1 cellular context compared by ENCODE assay signal in genomic region chr19:17332677-17333581, GRCh38.
TF ChIP-seq lines count a peak whose summit lies in the region.

No MANE protein-coding gene starts in this region.

TF ChIP-seq in H1, 55 proteins besides CTCF, POLR2A, EP300 and RAD21:
- TF ChIP-seq EGR1 (IDR thresholded peaks at IDR 0.05; ENCODE audit: borderline replicate concordance, low read depth, low read length): no peak
- no peak for TF ChIP-seq RNF2 (IDR thresholded peaks at IDR 0.05; ENCODE audit: borderline replicate concordance, low read depth, low read length, missing control alignments, poor library complexity, severe bottlenecking)
- TF ChIP-seq POU5F1 (IDR thresholded peaks at IDR 0.05; ENCODE audit: low read depth, low read length): no peak
- no peak for TF ChIP-seq JUND (IDR thresholded peaks at IDR 0.05; ENCODE audit: low read length)
- TF ChIP-seq CTBP2 (IDR thresholded peaks at IDR 0.05; ENCODE audit: borderline replicate concordance, insufficient read depth, insufficient read length, low read length): no peak
- no peak for TF ChIP-seq FOSL1 (IDR thresholded peaks at IDR 0.05; ENCODE audit: insufficient read depth, low read depth, low read length)
- TF ChIP-seq NRF1 (IDR thresholded peaks at IDR 0.05; ENCODE audit: low read depth, low read length): no peak
- TF ChIP-seq POLR2AphosphoS5 (IDR thresholded peaks at IDR 0.05; ENCODE audit: low read depth, low read length): 0 out of 2 replicates have a peak, but pooled peaks have one; percentile 4
- TF ChIP-seq HDAC6 (IDR thresholded peaks at IDR 0.05; ENCODE audit: low read depth, low read length): no peak
- no peak for TF ChIP-seq CBX5 (IDR thresholded peaks at IDR 0.05; ENCODE audit: low read depth, low read length)
- no peak for TF ChIP-seq KDM5A (IDR thresholded peaks at IDR 0.05; ENCODE audit: low read length)
- no peak for TF ChIP-seq CHD1 (IDR thresholded peaks at IDR 0.05; ENCODE audit: low read depth, low read length)
- TF ChIP-seq MAFK (IDR thresholded peaks at IDR 0.05; ENCODE audit: low read depth, low read length): no peak
- no peak for TF ChIP-seq GTF2F1 (IDR thresholded peaks at IDR 0.05; ENCODE audit: borderline replicate concordance, low read depth, low read length)
- no peak for TF ChIP-seq EZH2 (IDR thresholded peaks at IDR 0.05; ENCODE audit: low read depth, low read length, severe bottlenecking)
- peak; percentile 91 for TF ChIP-seq SP1 (IDR thresholded peaks at IDR 0.05; ENCODE audit: low read depth, low read length)
- no peak for TF ChIP-seq YY1 (IDR thresholded peaks at IDR 0.05; ENCODE audit: low read depth, low read length)
- no peak for TF ChIP-seq ATF3 (IDR thresholded peaks at IDR 0.05; ENCODE audit: insufficient read depth, low read depth, low read length)
- peak; percentile 66 for TF ChIP-seq CHD2 (IDR thresholded peaks at IDR 0.05; ENCODE audit: low read length)
- TF ChIP-seq ASH2L (IDR thresholded peaks at IDR 0.05; ENCODE audit: low read length): no peak
- TF ChIP-seq GABPA (IDR thresholded peaks at IDR 0.05; ENCODE audit: borderline replicate concordance, insufficient read depth, low read length): no peak
- TF ChIP-seq, protein P1, sequence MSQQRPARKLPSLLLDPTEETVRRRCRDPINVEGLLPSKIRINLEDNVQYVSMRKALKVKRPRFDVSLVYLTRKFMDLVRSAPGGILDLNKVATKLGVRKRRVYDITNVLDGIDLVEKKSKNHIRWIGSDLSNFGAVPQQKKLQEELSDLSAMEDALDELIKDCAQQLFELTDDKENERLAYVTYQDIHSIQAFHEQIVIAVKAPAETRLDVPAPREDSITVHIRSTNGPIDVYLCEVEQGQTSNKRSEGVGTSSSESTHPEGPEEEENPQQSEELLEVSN (IDR thresholded peaks at IDR 0.05): no peak
- no peak for TF ChIP-seq KDM1A (IDR thresholded peaks at IDR 0.05; ENCODE audit: borderline replicate concordance, low read length)
- peak; percentile 9; the same call in 1 of the 2 replicates for TF ChIP-seq TAF1 (IDR thresholded peaks at IDR 0.05; ENCODE audit: low read depth, low read length)
- no peak for TF ChIP-seq TEAD4 (IDR thresholded peaks at IDR 0.05; ENCODE audit: low read depth, low read length)
- no peak for TF ChIP-seq MAX (IDR thresholded peaks at IDR 0.05)
- TF ChIP-seq HDAC2 (IDR thresholded peaks at IDR 0.05; ENCODE audit: borderline replicate concordance in 1 of 2, low read depth in 2 of 2, low read length in 2 of 2): no peak
- TF ChIP-seq SP2 (IDR thresholded peaks at IDR 0.05; ENCODE audit: low read length): no peak
- no peak; a peak in 1 of 4 replicates for TF ChIP-seq SIN3A (conservative IDR thresholded peaks at IDR 0.05 in 1 of 2, IDR thresholded peaks at IDR 0.05 in 1 of 2; ENCODE audit: low read depth in 1 of 2, low read length in 2 of 2)
- TF ChIP-seq CBX8 (IDR thresholded peaks at IDR 0.05; ENCODE audit: borderline replicate concordance, low read depth, low read length): no peak
- TF ChIP-seq BRCA1 (IDR thresholded peaks at IDR 0.05; ENCODE audit: low read depth, low read length): no peak
